In the genomic region with DNA sequence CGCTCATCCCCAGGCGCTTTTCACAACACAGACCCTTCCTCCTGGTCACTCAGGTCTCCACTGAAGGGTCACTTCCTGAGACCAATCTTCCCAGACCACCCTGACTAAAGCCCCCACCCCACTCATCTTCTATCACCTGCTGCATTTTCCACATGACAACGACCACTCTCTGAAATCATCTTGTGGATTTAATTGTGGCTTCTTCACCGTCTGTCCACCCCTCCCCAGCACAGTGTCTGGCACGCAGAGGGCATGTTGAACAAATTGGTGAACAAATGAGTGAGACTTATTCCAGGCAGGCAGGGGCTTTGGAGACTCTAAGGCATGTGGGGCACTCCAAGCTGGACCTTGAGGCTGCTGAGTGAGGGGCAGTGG, we compare ENCODE assay signal across 16 cellular contexts. TPM values are rescaled to one million over a fixed set of nuclear protein-coding genes. Genes with fewer than 3 reads are reported as not detected.
DNase-seq lines count a peak whose midpoint lies in the region; ATAC-seq and TF ChIP-seq lines count a peak whose summit lies in the region.
"Had no signal": no experiment of that assay in that cellular context is flagged by ENCODE, and none has a peak within 500 bp of the region (broad histone marks: within the 10 kb centered on the region; RNA-seq: fewer than 3 reads in every experiment).

No MANE protein-coding gene starts in this region.

- H3K27ac ChIP-seq in heart right ventricle (no peak overlapping the region), mesendoderm (ENCODE audit: low read depth, low read length) (no peak overlapping the region), suprapubic skin (no peak overlapping the region)
- H3K27ac ChIP-seq: KMS-11 had no signal

- no peak overlapping the region for H3K27ac Mint-ChIP-seq in activated naive CD8-positive, alpha-beta T cell
- H3K27ac Mint-ChIP-seq: HFFc6 had no signal

- peak overlapping the region; percentile 59 for H3K4me3 Mint-ChIP-seq in activated naive CD8-positive, alpha-beta T cell
- H3K4me3 Mint-ChIP-seq: HFFc6 had no signal

- H4K5ac ChIP-seq in mesendoderm (ENCODE audit: low read length): no peak overlapping the region

- H3K9me3 Mint-ChIP-seq in activated naive CD8-positive, alpha-beta T cell (ENCODE audit: low read depth): no peaks in the 10 kb centered on the region

- no peak for DNase-seq in heart right ventricle
- DNase-seq in left cardiac atrium: no peak
- no peak for DNase-seq in mesendoderm
- no peak for DNase-seq in suprapubic skin (ENCODE audit: low spot score in 2 of 2)
- DNase-seq in SKM-1 treated with dmso at 0.1 percent for 144 hours (lab: John Stamatoyannopoulos, UW; ENCODE audit: unreplicated experiment): no peak
- no peak for DNase-seq in stimulated activated CD8-positive, alpha-beta memory T cell treated with anti-CD3 and anti-CD28 coated beads, Interleukin-4, amount 100 ng/mL, for 48 hours
- DNase-seq: activated CD4-positive, alpha-beta T cell treated with anti-CD3 and anti-CD28 coated beads, Interleukin-2, amount 50 U/mL, for 4 hours; AML-193; dermis blood vessel endothelial cell; EL; HFFc6; NCI-H187 had no signal

- H2AK5ac ChIP-seq in mesendoderm (ENCODE audit: low read length): no peak overlapping the region

- ATAC-seq in heart right ventricle (no peak), left cardiac atrium (no peak), GM18909 (IDR thresholded peaks at IDR 0.05; ENCODE audit: poor library complexity, unreplicated experiment) (no peak)

- H3K9ac ChIP-seq in mesendoderm (ENCODE audit: low read length): no peak overlapping the region
- H3K9ac ChIP-seq: KMS-11 had no signal

- H3K36me3 ChIP-seq in heart right ventricle (no peaks in the 10 kb centered on the region), mesendoderm (ENCODE audit: control insufficient read depth, insufficient read depth, low read length) (no peaks in the 10 kb centered on the region), suprapubic skin (no peaks in the 10 kb centered on the region)

- H2BK15ac ChIP-seq in mesendoderm (replicated peaks; ENCODE audit: low read depth): no peak overlapping the region

- H3K4me3 ChIP-seq in heart right ventricle: peak overlapping the region in 7 of 10 donors; percentile 0 to 44 (median 40)
- no peak overlapping the region for H3K4me3 ChIP-seq in mesendoderm (ENCODE audit: low read length)
- peak overlapping the region; percentile 37 for H3K4me3 ChIP-seq in suprapubic skin

- TF ChIP-seq EP300 in suprapubic skin (IDR thresholded peaks at IDR 0.05): no peak

- peaks cover 53% of the 10 kb centered on the region for H3K27me3 Mint-ChIP-seq in activated naive CD8-positive, alpha-beta T cell

- peaks cover 32% of the 10 kb centered on the region for H3K4me1 Mint-ChIP-seq in activated naive CD8-positive, alpha-beta T cell (ENCODE audit: low read depth)

- H3K4me2 ChIP-seq in mesendoderm (ENCODE audit: low read length): peak overlapping the region; percentile 17
- H3K4me2 ChIP-seq: KMS-11 had no signal

- 2 to 5% methylated on average over 5 of the region's 5 CpGs for WGBS in heart right ventricle, 2 donors
- no CpG with 5 or more reads among the region's 5 CpGs for whole genome bisulfite sequencing in mesendoderm (ENCODE audit: extremely low coverage, insufficient coverage, low lambda C conversion rate)
- 7% methylated on average over 5 of the region's 5 CpGs for WGBS in suprapubic skin

- no peak for TF ChIP-seq POLR2A in suprapubic skin (IDR thresholded peaks at IDR 0.05)

- no peak overlapping the region for H4K8ac ChIP-seq in mesendoderm (ENCODE audit: low read depth, low read length)

- H3K23ac ChIP-seq in mesendoderm (ENCODE audit: low read length): no peak overlapping the region

- H3K79me2 ChIP-seq in mesendoderm (ENCODE audit: control insufficient read depth, insufficient read depth, low read length): no peaks in the 10 kb centered on the region

- H2BK120ac ChIP-seq in mesendoderm (ENCODE audit: low read depth, low read length): no peak overlapping the region

- no peak overlapping the region for H3K18ac ChIP-seq in mesendoderm (ENCODE audit: low read length)

- no peaks in the 10 kb centered on the region for H3K9me3 ChIP-seq in heart right ventricle
- H3K9me3 ChIP-seq in suprapubic skin: no peaks in the 10 kb centered on the region

- no peak for TF ChIP-seq CTCF in heart right ventricle (IDR thresholded peaks at IDR 0.05)
- TF ChIP-seq CTCF in suprapubic skin (IDR thresholded peaks at IDR 0.05): no peak

- no peaks in the 10 kb centered on the region for H3K36me3 Mint-ChIP-seq in activated naive CD8-positive, alpha-beta T cell

- intact Hi-C loops in heart right ventricle (cut with DNase I): loop anchor here in 1 of 10 donors (5.0 kb wide), 1 partner anchor 264 kb away; no protein-coding TSS in a partner anchor
- intact Hi-C loops in left cardiac atrium (cut with DNase I): no loop called here

- peaks cover 5 to 34% (median 19%) of the 10 kb centered on the region in 9 donors for H3K4me1 ChIP-seq in heart right ventricle
- H3K4me1 ChIP-seq in mesendoderm (ENCODE audit: control insufficient read depth, low read depth, low read length): peaks cover 17% of the 10 kb centered on the region
- peaks cover 19% of the 10 kb centered on the region for H3K4me1 ChIP-seq in suprapubic skin

- H2BK5ac ChIP-seq in mesendoderm (ENCODE audit: low read length): no peak overlapping the region

- H3K4ac ChIP-seq in mesendoderm (ENCODE audit: low read depth, low read length): no peak overlapping the region

- H3K27me3 ChIP-seq in heart right ventricle (peaks cover 42 to 100% (median 100%) of the 10 kb centered on the region in 7 donors), mesendoderm (ENCODE audit: insufficient read depth, low read length, poor library complexity) (peaks cover 37% of the 10 kb centered on the region), suprapubic skin (peaks cover 100% of the 10 kb centered on the region)

- H3K79me1 ChIP-seq in mesendoderm (ENCODE audit: low read length): no peaks in the 10 kb centered on the region

- H3K56ac ChIP-seq in mesendoderm (ENCODE audit: low read length): peak overlapping the region; percentile 19

RNA-seq across cellular contexts. Expression of a gene that starts 8.8 kb away (rescaled TPM):
- total RNA-seq in heart right ventricle (under 1 TPM in 1 of 10 donors, not detected in 9; 0.19 TPM), left cardiac atrium (not detected), suprapubic skin (not detected)
- polyA plus RNA-seq in heart right ventricle: under 1 TPM in 1 of 2 donors, not detected in 1; 0.06 TPM
- 4.1 TPM for polyA plus RNA-seq in mesendoderm (2013, experiment 1 of 2)
- 3.7 TPM for polyA plus RNA-seq in mesendoderm (2013, experiment 2 of 2)
- total RNA-seq: dermis blood vessel endothelial cell, HFFc6 had no signal
- polyA plus RNA-seq: keratinocyte had no signal
